In the genomic region with DNA sequence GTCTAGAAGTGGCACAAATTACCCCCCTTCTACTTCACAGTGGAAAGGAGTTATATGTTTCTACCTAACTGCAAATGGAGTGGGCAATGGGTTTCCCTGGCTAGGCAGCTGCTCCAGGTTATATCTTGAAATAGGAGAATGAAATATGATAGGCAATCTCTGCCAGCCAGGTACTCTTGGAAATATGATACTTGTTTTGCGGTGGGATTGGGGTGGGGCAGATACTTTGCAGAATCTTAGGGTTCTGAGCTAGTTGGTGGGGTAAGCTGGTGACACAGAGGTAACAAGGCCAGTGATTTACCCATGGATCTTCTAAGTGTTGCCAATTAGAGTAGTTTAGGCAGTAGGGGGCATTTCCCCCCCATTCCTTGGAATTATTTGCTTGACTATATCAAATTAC, we compare ENCODE assay signal across 14 cellular contexts.
"Had no signal": no experiment of that assay in that cellular context is flagged by ENCODE, and none has a peak within 500 bp of the region (broad histone marks: within the 10 kb centered on the region; RNA-seq: fewer than 3 reads in every experiment).

No MANE protein-coding gene starts in this region.

- H3K4me3 Mint-ChIP-seq: activated CD4-positive, alpha-beta memory T cell treated with anti-CD3 and anti-CD28 coated beads for 36 hours; activated naive CD8-positive, alpha-beta T cell treated with anti-CD3 and anti-CD28 coated beads for 36 hours; activated T-cell treated with anti-CD3 and anti-CD28 coated beads, Interleukin-2, amount 50 U/mL, for 72 hours; natural killer cell had no signal

- DNase-seq: activated CD4-positive, alpha-beta memory T cell treated with anti-CD3 and anti-CD28 coated beads for 36 hours; activated gamma-delta T cell treated with Interleukin-2 at 50 U/mL for 16 hours; activated naive CD8-positive, alpha-beta T cell treated with anti-CD3 and anti-CD28 coated beads for 36 hours; activated T-cell treated with anti-CD3 and anti-CD28 coated beads, Interleukin-2, amount 50 U/mL, for 72 hours; anterior cingulate cortex; foreskin melanocyte; heart left ventricle; left colon; mucosa of descending colon; natural killer cell; stomach had no signal

- H3K27ac Mint-ChIP-seq: activated CD4-positive, alpha-beta memory T cell treated with anti-CD3 and anti-CD28 coated beads for 36 hours; activated naive CD8-positive, alpha-beta T cell treated with anti-CD3 and anti-CD28 coated beads for 36 hours; activated T-cell treated with anti-CD3 and anti-CD28 coated beads, Interleukin-2, amount 50 U/mL, for 72 hours; natural killer cell had no signal

- H3K27ac ChIP-seq: heart left ventricle, right atrium auricular region, skin epidermis, stomach, VCaP had no signal

- H3K4me3 ChIP-seq: heart left ventricle, mucosa of descending colon, right atrium auricular region, skin epidermis, stomach had no signal

- H3K27me3 ChIP-seq: heart left ventricle, right atrium auricular region, stomach had no signal

- H3K9me3 Mint-ChIP-seq: activated CD4-positive, alpha-beta memory T cell treated with anti-CD3 and anti-CD28 coated beads for 36 hours; activated naive CD8-positive, alpha-beta T cell treated with anti-CD3 and anti-CD28 coated beads for 36 hours; activated T-cell treated with anti-CD3 and anti-CD28 coated beads, Interleukin-2, amount 50 U/mL, for 72 hours; natural killer cell had no signal

- H3K4me1 Mint-ChIP-seq: activated naive CD8-positive, alpha-beta T cell treated with anti-CD3 and anti-CD28 coated beads for 36 hours; natural killer cell had no signal

- H3K36me3 ChIP-seq: heart left ventricle, right atrium auricular region, stomach had no signal

- ATAC-seq: activated T-cell treated with anti-CD3 and anti-CD28 coated beads, Interleukin-2, amount 50 U/mL, for 72 hours; heart left ventricle; left colon; mucosa of descending colon; natural killer cell had no signal

- H3K36me3 Mint-ChIP-seq: activated CD4-positive, alpha-beta memory T cell treated with anti-CD3 and anti-CD28 coated beads for 36 hours; activated naive CD8-positive, alpha-beta T cell treated with anti-CD3 and anti-CD28 coated beads for 36 hours; natural killer cell had no signal

- H3K9me3 ChIP-seq: heart left ventricle, mucosa of descending colon, right atrium auricular region, stomach had no signal

- H3K4me1 ChIP-seq: right atrium auricular region, stomach had no signal
